Comparison of ENCODE assay signal across 11 cellular contexts in the genomic region with DNA sequence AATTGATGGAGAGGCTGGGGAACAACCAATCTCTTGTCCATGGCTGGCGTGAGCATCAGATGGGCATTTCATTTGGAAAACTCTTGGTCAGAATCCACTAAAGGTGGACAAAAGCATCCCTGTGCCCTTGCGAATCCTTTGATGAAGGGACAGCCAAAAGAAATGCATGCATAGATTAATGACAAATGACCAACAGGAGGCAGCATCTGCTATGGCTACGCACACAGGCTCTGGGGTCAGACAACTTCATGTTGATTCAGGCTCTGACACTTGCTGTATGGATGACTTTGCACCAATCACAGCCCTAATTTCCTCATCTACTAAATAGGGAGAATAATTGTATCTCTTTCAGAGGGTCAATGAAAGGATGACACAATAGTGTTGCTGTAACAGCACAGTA.
A peak's percentile ranks its signal among the peaks of the same experiment; 100 is the strongest.
DNase-seq lines count a peak whose midpoint lies in the region; FAIRE-seq and TF ChIP-seq lines count a peak whose summit lies in the region.
"Had no signal": no experiment of that assay in that cellular context is flagged by ENCODE, and none has a peak within 500 bp of the region (broad histone marks: within the 10 kb centered on the region; RNA-seq: fewer than 3 reads in every experiment).

No MANE protein-coding gene starts in this region.

- H3K9ac ChIP-seq in endodermal cell (ENCODE audit: extremely low read depth, low read length, poor library complexity, severe bottlenecking): no peak overlapping the region

- H3K36me3 Mint-ChIP-seq in endodermal cell (ENCODE audit: low read depth): no peaks in the 10 kb centered on the region
- H3K36me3 Mint-ChIP-seq: activated naive CD8-positive, alpha-beta T cell treated with anti-CD3 and anti-CD28 coated beads for 36 hours had no signal

- no peak overlapping the region for H3K27ac Mint-ChIP-seq in endodermal cell
- H3K27ac Mint-ChIP-seq: activated naive CD8-positive, alpha-beta T cell treated with anti-CD3 and anti-CD28 coated beads for 36 hours had no signal

- TF ChIP-seq CTCF in endodermal cell (conservative IDR thresholded peaks at IDR 0.05): peak; percentile 74
- TF ChIP-seq CTCF in retinal pigment epithelial cell (conservative IDR thresholded peaks at IDR 0.05; ENCODE audit: low read depth, low read length): peak; percentile 46
- TF ChIP-seq CTCF in tibial nerve (IDR thresholded peaks at IDR 0.05): no peak

- DNase-seq in NCI-H82 (lab: John Stamatoyannopoulos, UW): peak; percentile 47
- DNase-seq in NCI-H82 treated with DMSO at 0.1 percent for 48 hours (lab: John Stamatoyannopoulos, UW; ENCODE audit: unreplicated experiment): no peak
- DNase-seq in NCI-H69 (lab: John Stamatoyannopoulos, UW): peak; percentile 14
- peak; percentile 65 for DNase-seq in endodermal cell
- no peak for DNase-seq in retinal pigment epithelial cell (ENCODE audit: low read depth)
- no peak for DNase-seq in GM12892 (ENCODE audit: insufficient read length)
- DNase-seq in NCI-H1436 (lab: John Stamatoyannopoulos, UW): no peak
- no peak for DNase-seq in tibial nerve (ENCODE audit: low spot score in 2 of 2)
- DNase-seq: activated naive CD8-positive, alpha-beta T cell treated with anti-CD3 and anti-CD28 coated beads for 36 hours; NCI-H187 had no signal

- H3K36me3 ChIP-seq in endodermal cell (ENCODE audit: control insufficient read depth, insufficient read depth, low read length): no peaks in the 10 kb centered on the region
- H3K36me3 ChIP-seq in tibial nerve: no peaks in the 10 kb centered on the region

- 81 to 88% methylated on average over 2 to 3 of the region's 3 CpGs for WGBS in endodermal cell (ENCODE audit: insufficient coverage in 1 of 2, insufficient read length in 1 of 2), 2 experiments
- WGBS in tibial nerve, 2 donors: 46 to 65% methylated on average over 3 of the region's 3 CpGs

- no peak for TF ChIP-seq POLR2A in GM12892 (IDR thresholded peaks at IDR 0.05; ENCODE audit: low read depth, low read length)
- no peak for TF ChIP-seq POLR2A in tibial nerve (IDR thresholded peaks at IDR 0.05)

- TF ChIP-seq EP300 in tibial nerve (IDR thresholded peaks at IDR 0.05): no peak

- H3K9me3 ChIP-seq in endodermal cell (ENCODE audit: control insufficient read depth, low read length): peaks cover 4% of the 10 kb centered on the region
- no peaks in the 10 kb centered on the region for H3K9me3 ChIP-seq in tibial nerve

- peaks cover 15% of the 10 kb centered on the region for H3K27me3 Mint-ChIP-seq in endodermal cell (ENCODE audit: insufficient read depth)

- H3K4me3 Mint-ChIP-seq in endodermal cell: no peak overlapping the region
- H3K4me3 Mint-ChIP-seq: activated naive CD8-positive, alpha-beta T cell treated with anti-CD3 and anti-CD28 coated beads for 36 hours had no signal

- no peak for FAIRE-seq in GM12892 (lab: Jason Lieb, UNC)
- FAIRE-seq: frontal cortex had no signal

- H3K27ac ChIP-seq in endodermal cell (ENCODE audit: low read depth, low read length): no peak overlapping the region
- no peak overlapping the region for H3K27ac ChIP-seq in tibial nerve

- H3K4me3 ChIP-seq in endodermal cell (ENCODE audit: low read length): no peak overlapping the region
- no peak overlapping the region for H3K4me3 ChIP-seq in retinal pigment epithelial cell (ENCODE audit: low read length)
- H3K4me3 ChIP-seq in tibial nerve: no peak overlapping the region

- H3K27me3 ChIP-seq in endodermal cell (ENCODE audit: control insufficient read depth, insufficient read depth, low read length, poor library complexity, severe bottlenecking): peaks cover 27% of the 10 kb centered on the region
- peaks cover 0 to 6% of the 10 kb centered on the region in 2 donors for H3K27me3 ChIP-seq in tibial nerve

- no peaks in the 10 kb centered on the region for H3K4me1 ChIP-seq in endodermal cell (ENCODE audit: control insufficient read depth, insufficient read depth, low read length)
- H3K4me1 ChIP-seq in tibial nerve: no peaks in the 10 kb centered on the region

- no peaks in the 10 kb centered on the region for H3K4me1 Mint-ChIP-seq in endodermal cell
- H3K4me1 Mint-ChIP-seq: activated naive CD8-positive, alpha-beta T cell treated with anti-CD3 and anti-CD28 coated beads for 36 hours had no signal

- H3K9me3 Mint-ChIP-seq in endodermal cell: no peaks in the 10 kb centered on the region
- H3K9me3 Mint-ChIP-seq: activated naive CD8-positive, alpha-beta T cell treated with anti-CD3 and anti-CD28 coated beads for 36 hours had no signal

Comparison
In these comparisons a context has a peak if more than half of its experiments do, and no peak if none do; other contexts are left out.
1. DNase-seq: peak in NCI-H82 (single experiment), NCI-H69 (single experiment) and endodermal cell (single experiment); none in NCI-H82 treated with DMSO at 0.1 percent for 48 hours (single experiment), retinal pigment epithelial cell (single experiment), GM12892 (single experiment), NCI-H1436 (single experiment) and tibial nerve (0 of 2).
2. CTCF ChIP-seq: peak in endodermal cell (single experiment) and retinal pigment epithelial cell (single experiment); none in tibial nerve (0 of 5).